In genomic region chr7:1819258-1819841, GRCh38 we compare ENCODE assay signal across 14 cellular contexts.
A peak's percentile ranks its signal among the peaks of the same experiment; 100 is the strongest.
DNase-seq lines count a peak whose midpoint lies in the region; ATAC-seq, FAIRE-seq and TF ChIP-seq lines count a peak whose summit lies in the region.
"Had no signal": no experiment of that assay in that cellular context is flagged by ENCODE, and none has a peak within 500 bp of the region (broad histone marks: within the 10 kb centered on the region; RNA-seq: fewer than 3 reads in every experiment).

No MANE protein-coding gene starts in this region.

- ATAC-seq in CD4-positive, CD25-positive, alpha-beta regulatory T cell (ENCODE audit: low read depth in 2 of 2), result peak in 1 of 2 donors; percentile 39
- peak; percentile 14 for ATAC-seq in activated T-helper 17 cell treated with anti-CD3 and anti-CD28 coated beads, Interleukin-2, amount 50 U/mL, for 72 hours (replicated peaks)
- peak; percentile 25 to 41 for ATAC-seq in natural killer cell treated with Interleukin-12 subunit alpha and Interleukin-12 subunit beta and Interleukin-15 and Interleukin-18, amount 100 ng/mL, for 72 hours
- ATAC-seq in GM18505 (IDR thresholded peaks at IDR 0.05; ENCODE audit: unreplicated experiment), result no peak
- ATAC-seq in left colon, result no peak
- ATAC-seq: WTC11 had no signal

- no peak for TF ChIP-seq POLR2A in GM18505 (IDR thresholded peaks at IDR 0.05; ENCODE audit: borderline replicate concordance, extremely low read depth, insufficient read depth, insufficient read length)

- peak; percentile 13 for FAIRE-seq in HTR-8/SVneo (lab: Jason Lieb, UNC)
- FAIRE-seq: frontal cortex had no signal

- peak overlapping the region in 2 of 4 donors; percentile 3 to 51 for H3K4me3 Mint-ChIP-seq in CD4-positive, CD25-positive, alpha-beta regulatory T cell
- peak overlapping the region; percentile 26 for H3K4me3 Mint-ChIP-seq in activated T-helper 17 cell treated with anti-CD3 and anti-CD28 coated beads, Interleukin-2, amount 50 U/mL, for 72 hours
- peak overlapping the region; percentile 30 for H3K4me3 Mint-ChIP-seq in natural killer cell treated with Interleukin-12 subunit alpha and Interleukin-12 subunit beta and Interleukin-15 and Interleukin-18, amount 100 ng/mL, for 72 hours
- H3K4me3 Mint-ChIP-seq: neural crest cell, WTC11 had no signal

- no peaks in the 10 kb centered on the region for H3K4me1 ChIP-seq in CD4-positive, CD25-positive, alpha-beta regulatory T cell (ENCODE audit: control insufficient read depth, insufficient read depth, low read length, poor library complexity, severe bottlenecking)

- peaks cover 4% of the 10 kb centered on the region for H3K36me3 ChIP-seq in CD4-positive, CD25-positive, alpha-beta regulatory T cell (ENCODE audit: control insufficient read depth, insufficient read depth, low read length)
- H3K36me3 ChIP-seq in MG63, result no peaks in the 10 kb centered on the region

- peaks cover 6 to 56% (median 27%) of the 10 kb centered on the region in 4 donors for H3K4me1 Mint-ChIP-seq in CD4-positive, CD25-positive, alpha-beta regulatory T cell
- peaks cover 9% of the 10 kb centered on the region for H3K4me1 Mint-ChIP-seq in activated T-helper 17 cell treated with anti-CD3 and anti-CD28 coated beads, Interleukin-2, amount 50 U/mL, for 72 hours
- peaks cover 15 to 18% of the 10 kb centered on the region in 2 donors for H3K4me1 Mint-ChIP-seq in natural killer cell treated with Interleukin-12 subunit alpha and Interleukin-12 subunit beta and Interleukin-15 and Interleukin-18, amount 100 ng/mL, for 72 hours (ENCODE audit: low read depth in 2 of 2)
- H3K4me1 Mint-ChIP-seq: neural crest cell had no signal

- no peaks in the 10 kb centered on the region for H3K27me3 ChIP-seq in CD4-positive, CD25-positive, alpha-beta regulatory T cell (ENCODE audit: control insufficient read depth, insufficient read depth, low read length)
- H3K27me3 ChIP-seq in MG63, result no peaks in the 10 kb centered on the region

- H3K27ac Mint-ChIP-seq in CD4-positive, CD25-positive, alpha-beta regulatory T cell, result peak overlapping the region in 2 of 3 donors; percentile 12 to 67
- peak overlapping the region; percentile 80 for H3K27ac Mint-ChIP-seq in activated T-helper 17 cell treated with anti-CD3 and anti-CD28 coated beads, Interleukin-2, amount 50 U/mL, for 72 hours
- H3K27ac Mint-ChIP-seq in natural killer cell treated with Interleukin-12 subunit alpha and Interleukin-12 subunit beta and Interleukin-15 and Interleukin-18, amount 100 ng/mL, for 72 hours, result no peak overlapping the region
- H3K27ac Mint-ChIP-seq: WTC11 had no signal

- intact Hi-C loops in left colon (cut with DNase I, micrococcal nuclease), result no loop called here

- H3K9me3 Mint-ChIP-seq in CD4-positive, CD25-positive, alpha-beta regulatory T cell, result no peaks in the 10 kb centered on the region
- H3K9me3 Mint-ChIP-seq in activated T-helper 17 cell treated with anti-CD3 and anti-CD28 coated beads, Interleukin-2, amount 50 U/mL, for 72 hours, result no peaks in the 10 kb centered on the region
- no peaks in the 10 kb centered on the region for H3K9me3 Mint-ChIP-seq in natural killer cell treated with Interleukin-12 subunit alpha and Interleukin-12 subunit beta and Interleukin-15 and Interleukin-18, amount 100 ng/mL, for 72 hours
- H3K9me3 Mint-ChIP-seq: neural crest cell, WTC11 had no signal

- no peaks in the 10 kb centered on the region for H3K27me3 Mint-ChIP-seq in CD4-positive, CD25-positive, alpha-beta regulatory T cell
- H3K27me3 Mint-ChIP-seq in activated T-helper 17 cell treated with anti-CD3 and anti-CD28 coated beads, Interleukin-2, amount 50 U/mL, for 72 hours, result no peaks in the 10 kb centered on the region
- H3K27me3 Mint-ChIP-seq in natural killer cell treated with Interleukin-12 subunit alpha and Interleukin-12 subunit beta and Interleukin-15 and Interleukin-18, amount 100 ng/mL, for 72 hours, result peaks cover 7 to 8% of the 10 kb centered on the region in 2 donors

- H3K9me3 ChIP-seq in CD4-positive, CD25-positive, alpha-beta regulatory T cell (ENCODE audit: control insufficient read depth in 2 of 2, low read length in 2 of 2), result no peaks in the 10 kb centered on the region
- H3K9me3 ChIP-seq in MG63, result no peaks in the 10 kb centered on the region

- H3K4me3 ChIP-seq in CD4-positive, CD25-positive, alpha-beta regulatory T cell (ENCODE audit: low read depth, low read length), result no peak overlapping the region
- H3K4me3 ChIP-seq in MG63, result no peak overlapping the region

- no peaks in the 10 kb centered on the region for H3K36me3 Mint-ChIP-seq in CD4-positive, CD25-positive, alpha-beta regulatory T cell
- H3K36me3 Mint-ChIP-seq in activated T-helper 17 cell treated with anti-CD3 and anti-CD28 coated beads, Interleukin-2, amount 50 U/mL, for 72 hours (ENCODE audit: low read depth), result no peaks in the 10 kb centered on the region
- H3K36me3 Mint-ChIP-seq in natural killer cell treated with Interleukin-12 subunit alpha and Interleukin-12 subunit beta and Interleukin-15 and Interleukin-18, amount 100 ng/mL, for 72 hours, result no peaks in the 10 kb centered on the region
- H3K36me3 Mint-ChIP-seq: WTC11 had no signal

- no peak overlapping the region for H3K27ac ChIP-seq in CD4-positive, CD25-positive, alpha-beta regulatory T cell (ENCODE audit: insufficient read depth, low read length, poor library complexity, severe bottlenecking)

- no peak for DNase-seq in CD4-positive, CD25-positive, alpha-beta regulatory T cell
- DNase-seq in HTR-8/SVneo (ENCODE audit: insufficient read length, low spot score) (no peak), NCI-H524 treated with DMSO at 0.1 percent for 48 hours (lab: John Stamatoyannopoulos, UW) (no peak), left colon (no peak), MG63 (no peak)
- no peak for DNase-seq in natural killer cell treated with Interleukin-12 subunit alpha and Interleukin-12 subunit beta and Interleukin-15 and Interleukin-18, amount 100 ng/mL, for 72 hours (ENCODE audit: low spot score)
- DNase-seq: kidney glomerular epithelial cell; NCI-H526 treated with DMSO at 0.1 percent for 48 hours; stimulated activated naive CD4-positive, alpha-beta T cell treated with Interleukin-2 at 50 U/mL for 16 hours had no signal

Comparison
In these comparisons a context has a peak if more than half of its experiments do, and no peak if none do; other contexts are left out.
1. ATAC-seq: peak in activated T-helper 17 cell treated with anti-CD3 and anti-CD28 coated beads, Interleukin-2, amount 50 U/mL, for 72 hours (single experiment) and natural killer cell treated with Interleukin-12 subunit alpha and Interleukin-12 subunit beta and Interleukin-15 and Interleukin-18, amount 100 ng/mL, for 72 hours (2 of 2); none in GM18505 (single experiment) and left colon (single experiment).
2. H3K27ac Mint-ChIP-seq: peak in CD4-positive, CD25-positive, alpha-beta regulatory T cell (2 of 3) and activated T-helper 17 cell treated with anti-CD3 and anti-CD28 coated beads, Interleukin-2, amount 50 U/mL, for 72 hours (single experiment); none in natural killer cell treated with Interleukin-12 subunit alpha and Interleukin-12 subunit beta and Interleukin-15 and Interleukin-18, amount 100 ng/mL, for 72 hours (0 of 2).